26 cellular contexts compared by ENCODE assay signal in genomic region chr6:107345398-107345797, GRCh38.
DNase-seq lines count a peak whose midpoint lies in the region; ATAC-seq and TF ChIP-seq lines count a peak whose summit lies in the region.
"Had no signal": no experiment of that assay in that cellular context is flagged by ENCODE, and none has a peak within 500 bp of the region (broad histone marks: within the 10 kb centered on the region; RNA-seq: fewer than 3 reads in every experiment).

No MANE protein-coding gene starts in this region.

- H3K27me3 Mint-ChIP-seq in CD8-positive, alpha-beta memory T cell = no peaks in the 10 kb centered on the region
- H3K27me3 Mint-ChIP-seq: activated CD4-positive, alpha-beta T cell treated with anti-CD3 and anti-CD28 coated beads for 36 hours; activated naive CD4-positive, alpha-beta T cell treated with anti-CD3 and anti-CD28 coated beads, Interleukin-2, amount 50 U/mL, for 24 hours; CD4-positive, alpha-beta T cell; dendritic cell treated with granulocyte-macrophage colony-stimulating factor and Interleukin-4, amounts not matched to agents 40 ng/mL and 50 ng/mL, for 4 days; naive thymus-derived CD8-positive, alpha-beta T cell; stimulated activated naive CD8-positive, alpha-beta T cell treated with anti-CD3 and anti-CD28 coated beads, Interleukin-15, amount 100 ng/mL, for 72 hours; type B pancreatic cell had no signal

- H3K4me3 ChIP-seq in HL-60 (replicated peaks; ENCODE audit: insufficient read depth, low read length) (no peak overlapping the region), left lung (no peak overlapping the region), colonic mucosa (no peak overlapping the region)
- H3K4me3 ChIP-seq in CD8-positive, alpha-beta memory T cell (ENCODE audit: low read length) = no peak overlapping the region
- H3K4me3 ChIP-seq: cardiac muscle cell, GM12878, right atrium auricular region had no signal

- POLR2A ChIA-PET in CD8-positive, alpha-beta memory T cell (lab: Charles Lee) = no interaction called here

- intact Hi-C loops in left lung (cut with DNase I) (no loop called here), colonic mucosa (cut with DNase I) (no loop called here)

- DNase-seq in AML-193 (lab: John Stamatoyannopoulos, UW) (peak; percentile 93 to 97), HL-60 (ENCODE audit: low read depth in 1 of 2, low spot score in 1 of 2) (peak; percentile 35 to 61), NOMO-1 treated with dmso at 0.1 percent for 144 hours (lab: John Stamatoyannopoulos, UW; ENCODE audit: unreplicated experiment) (peak; percentile 55), dermis microvascular lymphatic vessel endothelial cell (ENCODE audit: low read depth in 2 of 2) (peak; percentile 6 to 27), left lung (no peak), NCI-H2081 (lab: John Stamatoyannopoulos, UW) (no peak), colonic mucosa (no peak)
- DNase-seq in CD8-positive, alpha-beta memory T cell = no peak
- DNase-seq: activated CD4-positive, alpha-beta T cell treated with anti-CD3 and anti-CD28 coated beads for 36 hours; anterior cingulate cortex; CD4-positive, alpha-beta T cell; DMS153; head of caudate nucleus; left colon; naive thymus-derived CD8-positive, alpha-beta T cell; NCI-H1417; NCI-H524 treated with DMSO at 0.1 percent for 48 hours; stimulated activated CD4-positive, alpha-beta T cell treated with anti-CD3 and anti-CD28 coated beads, Interleukin-12 subunit alpha, Interleukin-12 subunit beta, amount 100 ng/mL, for 4 hours; stimulated activated naive CD8-positive, alpha-beta T cell treated with anti-CD3 and anti-CD28 coated beads, Interleukin-15, amount 100 ng/mL, for 72 hours had no signal

- TF ChIP-seq CTCF in HL-60 (IDR thresholded peaks at IDR 0.05; ENCODE audit: insufficient read depth, low read length) (no peak), left lung (IDR thresholded peaks at IDR 0.05) (no peak), colonic mucosa (IDR thresholded peaks at IDR 0.05) (no peak)

- no peak overlapping the region for H3K27ac Mint-ChIP-seq in CD8-positive, alpha-beta memory T cell
- H3K27ac Mint-ChIP-seq: activated CD4-positive, alpha-beta T cell treated with anti-CD3 and anti-CD28 coated beads for 36 hours; activated naive CD4-positive, alpha-beta T cell treated with anti-CD3 and anti-CD28 coated beads, Interleukin-2, amount 50 U/mL, for 24 hours; activated T-helper 1 cell treated with anti-CD3 and anti-CD28 coated beads, Interleukin-12 subunit alpha, Interleukin-12 subunit beta, Interleukin-2, Interleukin-4 antibody, amounts not matched to agents 30 ng/mL and 10 ng/mL and 1 ng/mL, durations not matched to agents 14 hours and 24 hours and 36 hours; CD4-positive, alpha-beta T cell; dendritic cell treated with granulocyte-macrophage colony-stimulating factor and Interleukin-4, amounts not matched to agents 40 ng/mL and 50 ng/mL, for 4 days; naive thymus-derived CD8-positive, alpha-beta T cell; stimulated activated naive CD8-positive, alpha-beta T cell treated with anti-CD3 and anti-CD28 coated beads, Interleukin-15, amount 100 ng/mL, for 72 hours; type B pancreatic cell had no signal

- H3K9me3 ChIP-seq in left lung (no peaks in the 10 kb centered on the region), colonic mucosa (no peaks in the 10 kb centered on the region)
- H3K9me3 ChIP-seq in CD8-positive, alpha-beta memory T cell (ENCODE audit: low read length) = no peaks in the 10 kb centered on the region
- H3K9me3 ChIP-seq: right atrium auricular region had no signal

- no peak overlapping the region for H3K4me3 Mint-ChIP-seq in CD8-positive, alpha-beta memory T cell
- H3K4me3 Mint-ChIP-seq: activated CD4-positive, alpha-beta T cell treated with anti-CD3 and anti-CD28 coated beads for 36 hours; activated naive CD4-positive, alpha-beta T cell treated with anti-CD3 and anti-CD28 coated beads, Interleukin-2, amount 50 U/mL, for 24 hours; activated T-helper 1 cell treated with anti-CD3 and anti-CD28 coated beads, Interleukin-12 subunit alpha, Interleukin-12 subunit beta, Interleukin-2, Interleukin-4 antibody, amounts not matched to agents 30 ng/mL and 10 ng/mL and 1 ng/mL, durations not matched to agents 14 hours and 24 hours and 36 hours; CD4-positive, alpha-beta T cell; dendritic cell treated with granulocyte-macrophage colony-stimulating factor and Interleukin-4, amounts not matched to agents 40 ng/mL and 50 ng/mL, for 4 days; naive thymus-derived CD8-positive, alpha-beta T cell; stimulated activated naive CD8-positive, alpha-beta T cell treated with anti-CD3 and anti-CD28 coated beads, Interleukin-15, amount 100 ng/mL, for 72 hours; type B pancreatic cell had no signal

- no peaks in the 10 kb centered on the region for H3K9me3 Mint-ChIP-seq in CD8-positive, alpha-beta memory T cell
- H3K9me3 Mint-ChIP-seq: activated naive CD4-positive, alpha-beta T cell treated with anti-CD3 and anti-CD28 coated beads, Interleukin-2, amount 50 U/mL, for 24 hours; activated T-helper 1 cell treated with anti-CD3 and anti-CD28 coated beads, Interleukin-12 subunit alpha, Interleukin-12 subunit beta, Interleukin-2, Interleukin-4 antibody, amounts not matched to agents 30 ng/mL and 10 ng/mL and 1 ng/mL, durations not matched to agents 14 hours and 24 hours and 36 hours; CD4-positive, alpha-beta T cell; dendritic cell treated with granulocyte-macrophage colony-stimulating factor and Interleukin-4, amounts not matched to agents 40 ng/mL and 50 ng/mL, for 4 days; naive thymus-derived CD8-positive, alpha-beta T cell; stimulated activated naive CD8-positive, alpha-beta T cell treated with anti-CD3 and anti-CD28 coated beads, Interleukin-15, amount 100 ng/mL, for 72 hours; type B pancreatic cell had no signal

- H3K9ac ChIP-seq in colonic mucosa (ENCODE audit: low read depth in 2 of 2, low read length in 2 of 2) = no peak overlapping the region

- H3K27me3 ChIP-seq in HL-60 (ENCODE audit: insufficient read depth, poor library complexity, severe bottlenecking) (no peaks in the 10 kb centered on the region), left lung (no peaks in the 10 kb centered on the region), colonic mucosa (no peaks in the 10 kb centered on the region)
- no peaks in the 10 kb centered on the region for H3K27me3 ChIP-seq in CD8-positive, alpha-beta memory T cell (ENCODE audit: insufficient read depth, low read length, poor library complexity, severe bottlenecking)
- H3K27me3 ChIP-seq: cardiac muscle cell, right atrium auricular region had no signal

- H3K36me3 Mint-ChIP-seq in CD8-positive, alpha-beta memory T cell = peaks cover 0 to 1% (median 0%) of the 10 kb centered on the region in 3 donors

- H3K4me1 Mint-ChIP-seq in CD8-positive, alpha-beta memory T cell = no peaks in the 10 kb centered on the region

- H3K36me3 ChIP-seq in left lung (no peaks in the 10 kb centered on the region), colonic mucosa (no peaks in the 10 kb centered on the region)
- H3K36me3 ChIP-seq in CD8-positive, alpha-beta memory T cell (ENCODE audit: insufficient read depth, low read length) = no peaks in the 10 kb centered on the region
- H3K36me3 ChIP-seq: cardiac muscle cell, right atrium auricular region had no signal

- peaks cover 0 to 14% of the 10 kb centered on the region in 2 donors for H3K4me1 ChIP-seq in left lung
- no peaks in the 10 kb centered on the region for H3K4me1 ChIP-seq in CD8-positive, alpha-beta memory T cell (ENCODE audit: insufficient read depth, low read length)
- no peaks in the 10 kb centered on the region for H3K4me1 ChIP-seq in colonic mucosa
- H3K4me1 ChIP-seq: right atrium auricular region had no signal

- peak overlapping the region; percentile 83 for H3K27ac ChIP-seq in HL-60 (replicated peaks)
- H3K27ac ChIP-seq in left lung = no peak overlapping the region
- H3K27ac ChIP-seq in CD8-positive, alpha-beta memory T cell (ENCODE audit: low read depth, low read length) = no peak overlapping the region
- no peak overlapping the region for H3K27ac ChIP-seq in colonic mucosa
- H3K27ac ChIP-seq: cardiac muscle cell, right atrium auricular region had no signal

- CTCF ChIA-PET in CD8-positive, alpha-beta memory T cell (lab: Charles Lee) = interaction anchor here (0.5 kb wide), 1 partner anchor 139 kb away, joined by 3 read pairs; no protein-coding TSS in a partner anchor

- ATAC-seq in left lung = no peak
- ATAC-seq: activated CD4-positive, alpha-beta T cell treated with anti-CD3 and anti-CD28 coated beads for 36 hours; GM12878; left colon; naive thymus-derived CD8-positive, alpha-beta T cell; stimulated activated naive CD8-positive, alpha-beta T cell treated with anti-CD3 and anti-CD28 coated beads, Interleukin-15, amount 100 ng/mL, for 72 hours had no signal

Comparison
In these comparisons a context has a peak if more than half of its experiments do, and no peak if none do; other contexts are left out.
1. DNase-seq: peak in AML-193 (2 of 2), HL-60 (2 of 2), NOMO-1 treated with dmso at 0.1 percent for 144 hours (single experiment) and dermis microvascular lymphatic vessel endothelial cell (2 of 2); none in left lung (0 of 2), NCI-H2081 (0 of 2), CD8-positive, alpha-beta memory T cell (0 of 5) and colonic mucosa (single experiment).